In genomic region chr21:15457962-15458361, GRCh38 we compare ENCODE assay signal across 9 cellular contexts.
"Had no signal": no experiment of that assay in that cellular context is flagged by ENCODE, and none has a peak within 500 bp of the region (broad histone marks: within the 10 kb centered on the region; RNA-seq: fewer than 3 reads in every experiment).

No MANE protein-coding gene starts in this region.

- H3K9ac ChIP-seq: GM23248 had no signal

- ATAC-seq: HCT116 had no signal

- H3K9me3 ChIP-seq: HAP-1 had no signal

- H3K36me3 ChIP-seq: HAP-1 had no signal

- DNase-seq: GM23248, GOT3, H7, HFFc6, Kasumi-1, KG1 had no signal

- H3K4me3 ChIP-seq: GM23248, HAP-1 had no signal

- H2AFZ ChIP-seq: GM23248 had no signal

- H3K4me1 ChIP-seq: HAP-1 had no signal

- H3K27ac ChIP-seq: GM23248, HL-60 had no signal
